ENCODE assay signal across 12 cellular contexts in genomic region chr1:46041974-46042373, GRCh38.
DNase-seq lines count a peak whose midpoint lies in the region; ATAC-seq, FAIRE-seq and TF ChIP-seq lines count a peak whose summit lies in the region.
"Had no signal": no experiment of that assay in that cellular context is flagged by ENCODE, and none has a peak within 500 bp of the region (broad histone marks: within the 10 kb centered on the region; RNA-seq: fewer than 3 reads in every experiment).

No MANE protein-coding gene starts in this region.

- H3K27ac ChIP-seq in esophagus muscularis mucosa (replicated peaks in 1 of 4) (no peak overlapping the region), psoas muscle (peak overlapping the region; percentile 69)
- H3K27ac ChIP-seq: gastroesophageal sphincter, skin epidermis, thoracic aorta had no signal

- DNase-seq in GM12891 (ENCODE audit: insufficient read length, low spot score) (no peak), NCI-H82 treated with DMSO at 0.1 percent for 48 hours (lab: John Stamatoyannopoulos, UW; ENCODE audit: unreplicated experiment) (peak; percentile 78), esophagus muscularis mucosa (ENCODE audit: extremely low spot score) (peak; percentile 37), psoas muscle (peak in 1 of 2 donors; percentile 63)
- no peak for DNase-seq in activated effector memory CD4-positive, alpha-beta T cell treated with anti-CD3 and anti-CD28 coated beads, Interleukin-2, amount 50 U/mL, for 16 hours

- H3K9me3 ChIP-seq in esophagus muscularis mucosa (no peaks in the 10 kb centered on the region), psoas muscle (no peaks in the 10 kb centered on the region)
- H3K9me3 ChIP-seq: gastroesophageal sphincter, thoracic aorta had no signal

- H3K4me3 ChIP-seq in esophagus muscularis mucosa: no peak overlapping the region
- H3K4me3 ChIP-seq in psoas muscle: no peak overlapping the region
- H3K4me3 ChIP-seq: gastroesophageal sphincter, skin epidermis, thoracic aorta had no signal

- TF ChIP-seq EP300 in esophagus muscularis mucosa (IDR thresholded peaks at IDR 0.05): no peak

- no peak for TF ChIP-seq POLR2A in GM12891 (IDR thresholded peaks at IDR 0.05; ENCODE audit: low read depth, low read length)
- TF ChIP-seq POLR2A in esophagus muscularis mucosa (IDR thresholded peaks at IDR 0.05; ENCODE audit: low read depth): no peak

- H3K27me3 ChIP-seq in esophagus muscularis mucosa (no peaks in the 10 kb centered on the region), psoas muscle (ENCODE audit: insufficient read depth in 3 of 3, low read length in 2 of 3) (no peaks in the 10 kb centered on the region)
- H3K27me3 ChIP-seq: gastroesophageal sphincter had no signal

- peak; percentile 55 for FAIRE-seq in GM12891 (lab: Jason Lieb, UNC)

- ATAC-seq in psoas muscle: peak; percentile 74 to 81 (median 78)
- no peak for ATAC-seq in HG02852 (IDR thresholded peaks at IDR 0.05; ENCODE audit: unreplicated experiment)
- ATAC-seq in GM21423 (IDR thresholded peaks at IDR 0.05; ENCODE audit: unreplicated experiment): no peak
- ATAC-seq in HG02610 (IDR thresholded peaks at IDR 0.05; ENCODE audit: unreplicated experiment): no peak
- ATAC-seq: activated CD4-positive, CD25-positive, alpha-beta regulatory T cell treated with anti-CD3 and anti-CD28 coated beads, Interleukin-2, amount 50 U/mL, for 24 hours; gastroesophageal sphincter had no signal

- intact Hi-C loops in esophagus muscularis mucosa (cut with DNase I) (loop anchor here (10.0 kb wide), 1 partner anchor 73 kb away; no protein-coding TSS in a partner anchor), psoas muscle (cut with DNase I) (loop anchor here in 1 of 2 donors (2.0 kb wide), 1 partner anchor 95 kb away; no protein-coding TSS in a partner anchor)

- H3K4me1 ChIP-seq in esophagus muscularis mucosa (peaks cover 27 to 49% (median 37%) of the 10 kb centered on the region in 4 donors), psoas muscle (peaks cover 52% of the 10 kb centered on the region)

- peaks cover 0 to 69% (median 8%) of the 10 kb centered on the region in 4 donors for H3K36me3 ChIP-seq in esophagus muscularis mucosa
- H3K36me3 ChIP-seq in psoas muscle (ENCODE audit: insufficient read depth in 1 of 2, low read depth in 1 of 2): peaks cover 0 to 33% of the 10 kb centered on the region in 2 donors
- H3K36me3 ChIP-seq: thoracic aorta had no signal

- no peak for TF ChIP-seq CTCF in esophagus muscularis mucosa (IDR thresholded peaks at IDR 0.05)
- no peak for TF ChIP-seq CTCF in psoas muscle (IDR thresholded peaks at IDR 0.05)

TF ChIP-seq in GM12891, 5 proteins besides CTCF, POLR2A, EP300 and RAD21:
- TF ChIP-seq POLR2AphosphoS5 (IDR thresholded peaks at IDR 0.05; ENCODE audit: low read depth, low read length) (no peak), POU2F2 (IDR thresholded peaks at IDR 0.05; ENCODE audit: low read depth, low read length) (no peak), TAF1 (IDR thresholded peaks at IDR 0.05; ENCODE audit: low read depth, low read length) (no peak), PAX5 (IDR thresholded peaks at IDR 0.05; ENCODE audit: insufficient read depth, low read length, severe bottlenecking) (no peak), SPI1 (IDR thresholded peaks at IDR 0.05; ENCODE audit: low read depth, low read length) (no peak)

Comparison
In these comparisons a context has a peak if more than half of its experiments do, and no peak if none do; other contexts are left out.
1. DNase-seq: peak in NCI-H82 treated with DMSO at 0.1 percent for 48 hours (single experiment) and esophagus muscularis mucosa (single experiment); none in GM12891 (single experiment) and activated effector memory CD4-positive, alpha-beta T cell treated with anti-CD3 and anti-CD28 coated beads, Interleukin-2, amount 50 U/mL, for 16 hours (single experiment).
2. ATAC-seq: peak in psoas muscle (4 of 4); none in HG02852 (single experiment), GM21423 (single experiment) and HG02610 (single experiment).